ENCODE assay signal across 1 cellular context in the genomic region with DNA sequence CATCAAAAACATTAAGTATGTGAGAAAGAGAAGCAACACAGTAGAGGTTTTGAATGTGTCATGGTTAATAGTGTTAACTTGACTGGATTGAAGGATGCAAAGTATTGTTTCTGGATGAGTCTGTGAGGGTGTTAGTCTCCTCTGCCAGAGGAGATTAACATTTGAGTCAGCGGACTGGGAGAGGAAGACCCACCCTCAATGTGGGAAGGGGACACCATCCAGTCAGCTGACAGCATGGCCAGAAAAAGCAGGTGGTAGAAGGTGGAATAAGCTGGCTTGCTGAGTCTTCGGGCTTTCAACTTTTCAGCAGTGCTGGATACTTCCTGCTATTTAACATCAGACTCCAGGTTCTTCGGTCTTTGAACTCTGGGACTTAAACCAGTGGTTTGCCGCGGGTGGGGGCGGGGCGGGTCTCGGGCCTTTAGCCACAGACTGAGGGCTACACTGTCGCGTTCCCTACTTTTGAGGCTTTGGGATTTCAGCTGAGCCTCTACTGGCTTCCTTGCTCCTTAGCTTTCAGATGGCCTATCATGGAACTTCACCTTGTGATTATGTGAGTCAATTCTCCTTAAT.
TF ChIP-seq lines count a peak whose summit lies in the region.

No MANE protein-coding gene starts in this region.

TF ChIP-seq in H1, 55 proteins besides CTCF, POLR2A, EP300 and RAD21 (continued from another document):
- TF ChIP-seq CBX5 (IDR thresholded peaks at IDR 0.05; ENCODE audit: low read depth, low read length) (no peak), BRCA1 (IDR thresholded peaks at IDR 0.05; ENCODE audit: low read depth, low read length) (no peak), GTF2F1 (IDR thresholded peaks at IDR 0.05; ENCODE audit: borderline replicate concordance, low read depth, low read length) (no peak), TAF7 (optimal IDR thresholded peaks at IDR 0.05; ENCODE audit: borderline replicate concordance, low read depth, low read length) (no peak)
- TF ChIP-seq, protein P1, sequence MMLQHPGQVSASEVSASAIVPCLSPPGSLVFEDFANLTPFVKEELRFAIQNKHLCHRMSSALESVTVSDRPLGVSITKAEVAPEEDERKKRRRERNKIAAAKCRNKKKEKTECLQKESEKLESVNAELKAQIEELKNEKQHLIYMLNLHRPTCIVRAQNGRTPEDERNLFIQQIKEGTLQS (IDR thresholded peaks at IDR 0.05; ENCODE audit: insufficient read depth, low read depth, low read length), result no peak
TF ChIP-seq in H1: peak in this region for 1.
